ENCODE assay signal across 8 cellular contexts in genomic region chr5:80346055-80346454, GRCh38. TPM values are rescaled to one million over a fixed set of nuclear protein-coding genes. Genes with fewer than 3 reads are reported as not detected.
DNase-seq lines count a peak whose midpoint lies in the region; ATAC-seq, FAIRE-seq and TF ChIP-seq lines count a peak whose summit lies in the region.

No MANE protein-coding gene starts in this region.

- ATAC-seq in A549 (peak; percentile 82 to 88; a peak in 5 of 6 replicates), GM21367 (IDR thresholded peaks at IDR 0.05; ENCODE audit: unreplicated experiment) (no peak), HG02678 (IDR thresholded peaks at IDR 0.05; ENCODE audit: unreplicated experiment) (no peak)
- no peak for ATAC-seq in activated T-cell treated with anti-CD3 and anti-CD28 coated beads, Interleukin-2, amount 50 U/mL, for 4 hours

- no peak for FAIRE-seq in A549 (lab: Jason Lieb, UNC)
- no peak for FAIRE-seq in keratinocyte (lab: Jason Lieb, UNC)

- no peaks in the 10 kb centered on the region for H3K79me2 ChIP-seq in keratinocyte (ENCODE audit: control insufficient read depth, insufficient read depth, low read length)

- H3K27me3 ChIP-seq in keratinocyte (ENCODE audit: control insufficient read depth, extremely low read depth, insufficient read depth, low read length), result no peaks in the 10 kb centered on the region

- H3K4me2 ChIP-seq in A549 (no peak overlapping the region), keratinocyte (ENCODE audit: control insufficient read depth, extremely low read depth, insufficient read depth, low read depth, low read length) (no peak overlapping the region)

- DNase-seq in A549 (ENCODE audit: low read depth in 1 of 2, low spot score in 1 of 2) (peak; percentile 28 to 46), GM12864 (ENCODE audit: low read depth) (no peak), NCI-H460 (ENCODE audit: extremely low read depth, low read depth) (peak; percentile 37), keratinocyte (ENCODE audit: low read depth, low spot score) (no peak)
- peak; percentile 14 for DNase-seq in activated T-cell treated with anti-CD3 and anti-CD28 coated beads, Interleukin-2, amount 50 U/mL, for 4 hours
- DNase-seq in stimulated activated naive CD4-positive, alpha-beta T cell treated with Interleukin-2 at 50 U/mL for 16 hours (lab: John Stamatoyannopoulos, UW), result peak; percentile 0

- TF ChIP-seq CTCF in A549 (IDR thresholded peaks at IDR 0.05) (peak; percentile 44; the same call in 1 of the 3 replicates), GM12864 (IDR thresholded peaks at IDR 0.05; ENCODE audit: low read depth, low read length, missing control alignments) (peak; percentile 59), keratinocyte (optimal IDR thresholded peaks at IDR 0.05 in 1 of 3, IDR thresholded peaks at IDR 0.05 in 1 of 3, conservative IDR thresholded peaks at IDR 0.05 in 1 of 3; ENCODE audit: extremely low read depth in 1 of 3, insufficient read depth in 2 of 3, low read length in 3 of 3) (peak; percentile 30 to 62 (median 55))

- TF ChIP-seq POLR2A in A549 (IDR thresholded peaks at IDR 0.05; ENCODE audit: low read length), result no peak

- peak; percentile 41 to 54; a peak in 3 of 5 replicates for TF ChIP-seq RAD21 in A549 (conservative IDR thresholded peaks at IDR 0.05 in 1 of 2, IDR thresholded peaks at IDR 0.05 in 1 of 2)

- no peaks in the 10 kb centered on the region for H3K36me3 Mint-ChIP-seq in activated T-cell treated with anti-CD3 and anti-CD28 coated beads, Interleukin-2, amount 50 U/mL, for 4 hours (ENCODE audit: insufficient read depth)

- H2AFZ ChIP-seq in keratinocyte (ENCODE audit: control insufficient read depth, low read length), result no peak overlapping the region

- H3K4me3 ChIP-seq in A549 (no peak overlapping the region), GM12864 (ENCODE audit: low read depth, low read length) (no peak overlapping the region), keratinocyte (ENCODE audit: control insufficient read depth in 2 of 3, extremely low read depth in 1 of 3, insufficient read depth in 2 of 3, low read depth in 1 of 3, low read length in 3 of 3) (no peak overlapping the region)

- H3K27ac ChIP-seq in A549 (no peak overlapping the region), keratinocyte (ENCODE audit: control insufficient read depth, insufficient read depth, low read length) (no peak overlapping the region)

- H3K9me3 ChIP-seq in A549, result no peaks in the 10 kb centered on the region
- H3K9me3 ChIP-seq in keratinocyte (ENCODE audit: control insufficient read depth, low read depth, low read length), result no peaks in the 10 kb centered on the region

- no peaks in the 10 kb centered on the region for H3K9me1 ChIP-seq in keratinocyte (ENCODE audit: control insufficient read depth, extremely low read depth, insufficient read depth, low read length)

- H3K4me3 Mint-ChIP-seq in activated T-cell treated with anti-CD3 and anti-CD28 coated beads, Interleukin-2, amount 50 U/mL, for 4 hours, result no peak overlapping the region

- 3% methylated on average over 2 of the region's 2 CpGs for WGBS in A549 (ENCODE audit: missing lambda C conversion rate)

- no peak for TF ChIP-seq EP300 in A549 (IDR thresholded peaks at IDR 0.05)

- no peak overlapping the region for H3K9ac ChIP-seq in keratinocyte (ENCODE audit: control insufficient read depth, extremely low read depth, insufficient read depth, low read length)

- dilution Hi-C loops in keratinocyte (cut with MboI; ENCODE audit: extremely low pct_ligation_motif_present, low sequenced_read_pairs), result no loop called here

- H3K9me3 Mint-ChIP-seq in activated T-cell treated with anti-CD3 and anti-CD28 coated beads, Interleukin-2, amount 50 U/mL, for 4 hours, result no peaks in the 10 kb centered on the region

- CTCF ChIA-PET in A549 (lab: Yijun Ruan, JAX), result interaction anchor here (0.6 to 1.7 kb wide), 9 partner anchors 11 to 326 kb away, joined by 3 to 5 read pairs (median 3); no protein-coding TSS in a partner anchor

- H3K27me3 Mint-ChIP-seq in activated T-cell treated with anti-CD3 and anti-CD28 coated beads, Interleukin-2, amount 50 U/mL, for 4 hours (ENCODE audit: low read depth), result peaks cover 10% of the 10 kb centered on the region

- POLR2A ChIA-PET in A549 (lab: Yijun Ruan, JAX), result no interaction called here

- H4K20me1 ChIP-seq in keratinocyte (ENCODE audit: control insufficient read depth, extremely low read depth, insufficient read depth, low read length), result no peaks in the 10 kb centered on the region

- H3K4me1 ChIP-seq in A549, result no peaks in the 10 kb centered on the region
- no peaks in the 10 kb centered on the region for H3K4me1 ChIP-seq in keratinocyte (ENCODE audit: control insufficient read depth, extremely low read depth, insufficient read depth, low read length)

- no peaks in the 10 kb centered on the region for H3K4me1 Mint-ChIP-seq in activated T-cell treated with anti-CD3 and anti-CD28 coated beads, Interleukin-2, amount 50 U/mL, for 4 hours (ENCODE audit: low read depth)

- H3K36me3 ChIP-seq in keratinocyte (ENCODE audit: control insufficient read depth in 2 of 2, extremely low read depth in 1 of 2, insufficient read depth in 2 of 2, low read length in 2 of 2), result no peaks in the 10 kb centered on the region

TF ChIP-seq in A549, 52 proteins besides CTCF, POLR2A, EP300 and RAD21:
- TF ChIP-seq NPAS2 (CRISPR knock-in tag; IDR thresholded peaks at IDR 0.05; ENCODE audit: borderline replicate concordance) (no peak), POLR2AphosphoS2 (conservative IDR thresholded peaks at IDR 0.05; ENCODE audit: low read length) (no peak), MYC (IDR thresholded peaks at IDR 0.05; ENCODE audit: borderline replicate concordance, low read length) (no peak), SMC3 (IDR thresholded peaks at IDR 0.05) (peak; percentile 36; the same call in 2 of the 3 replicates)
TF ChIP-seq in A549: peak in this region for 1.

RNA-seq across cellular contexts. Expression of gene SPZ1, which starts 26.3 kb away (rescaled TPM):
- polyA plus RNA-seq in A549 (2011; rRNA removed) (not detected in 2 replicates), A549 (2017; fragmentation: RNase III; extraction: RNeasy Plus Mini Kit Qiagen cat#74134 plus additional on column Dnase treatment) (not detected in 3 replicates), keratinocyte (not detected in 3 replicates)
- polyA plus RNA-seq in A549 (2012; cell fraction: cytosol; rRNA removed), result not detected in 2 replicates
- not detected in 2 replicates for polyA plus RNA-seq in A549 (2012; cell fraction: nucleus; rRNA removed)
- polyA minus RNA-seq in A549 (2011; rRNA and poly(A)+ RNA removed), result not detected in 2 replicates
- total RNA-seq in NCI-H460 (2014; rRNA removed; shearing (Covaris generic)), result not detected in 2 replicates
- not detected in 2 replicates for polyA plus RNA-seq in NCI-H460 (2014; cell fraction: nucleus; rRNA removed)
- total RNA-seq in activated T-cell treated with anti-CD3 and anti-CD28 coated beads, Interleukin-2, amount 50 U/mL, for 4 hours, result not detected
- polyA plus RNA-seq in keratinocyte (2011; ENCODE audit: low read depth), result not detected
- not detected in 2 replicates for polyA plus RNA-seq in keratinocyte (2011; cell fraction: cytosol; rRNA removed)
- not detected in 2 replicates for polyA plus RNA-seq in keratinocyte (2011; cell fraction: nucleus; rRNA removed)
- polyA plus RNA-seq in keratinocyte (2012; ENCODE audit: low replicate concordance), result not detected in 2 replicates
- polyA minus RNA-seq in keratinocyte, result not detected in 3 replicates
- not detected for polyA minus RNA-seq in keratinocyte (2011; cell fraction: cytosol; rRNA and poly(A)+ RNA removed)
- not detected in 2 replicates for polyA minus RNA-seq in keratinocyte (2011; cell fraction: nucleus; rRNA and poly(A)+ RNA removed)

Comparison
In these comparisons a context has a peak if more than half of its experiments do, and no peak if none do; other contexts are left out.
1. ATAC-seq: peak in A549 (2 of 2); none in activated T-cell treated with anti-CD3 and anti-CD28 coated beads, Interleukin-2, amount 50 U/mL, for 4 hours (0 of 2), GM21367 (single experiment) and HG02678 (single experiment).
2. DNase-seq: peak in A549 (2 of 2), NCI-H460 (single experiment), activated T-cell treated with anti-CD3 and anti-CD28 coated beads, Interleukin-2, amount 50 U/mL, for 4 hours (single experiment) and stimulated activated naive CD4-positive, alpha-beta T cell treated with Interleukin-2 at 50 U/mL for 16 hours (single experiment); none in GM12864 (single experiment) and keratinocyte (single experiment).
3. Peak in every context shown above with its lines, with median percentiles within 50 percentile points of each other: CTCF ChIP-seq.